24 cellular contexts compared by ENCODE assay signal in genomic region chr9:12863624-12864023, GRCh38.
"Had no signal": no experiment of that assay in that cellular context is flagged by ENCODE, and none has a peak within 500 bp of the region (broad histone marks: within the 10 kb centered on the region; RNA-seq: fewer than 3 reads in every experiment).

No MANE protein-coding gene starts in this region.

- H3K27ac ChIP-seq: coronary artery, esophagus muscularis mucosa, transverse colon, uterus had no signal

- H3K4me1 ChIP-seq: esophagus muscularis mucosa, uterus had no signal

- H3K4me3 ChIP-seq: coronary artery, esophagus muscularis mucosa, heart right ventricle, transverse colon, uterus had no signal

- H3K27me3 ChIP-seq: esophagus muscularis mucosa, heart right ventricle, transverse colon, uterus had no signal

- H3K36me3 ChIP-seq: esophagus muscularis mucosa, heart right ventricle, transverse colon, uterus had no signal

- DNase-seq: activated CD4-positive, alpha-beta T cell treated with anti-CD3 and anti-CD28 coated beads, Interleukin-2, amount 50 U/mL, for 4 hours; activated CD8-positive, alpha-beta memory T cell treated with anti-CD3 and anti-CD28 coated beads for 24 hours; activated CD8-positive, alpha-beta memory T cell treated with anti-CD3 and anti-CD28 coated beads, Interleukin-2, amount 50 U/mL, for 4 hours; activated naive CD4-positive, alpha-beta T cell; activated naive CD8-positive, alpha-beta T cell treated with anti-CD3 and anti-CD28 coated beads for 36 hours; activated T-cell treated with anti-CD3 and anti-CD28 coated beads, Interleukin-2, amount 50 U/mL, for 24 hours; amniotic stem cell; heart right ventricle; islet precursor cell; left cardiac atrium; mesendoderm; naive B cell; occipital lobe; posterior cingulate gyrus; stimulated activated CD4-positive, alpha-beta T cell treated with anti-CD3 and anti-CD28 coated beads, Interleukin-2, amount 100 ng/mL, for 48 hours; stimulated activated CD8-positive, alpha-beta memory T cell treated with anti-CD3 and anti-CD28 coated beads, Interleukin-4, amount 100 ng/mL, for 48 hours; stimulated activated naive B cell treated with anti-CD40 and anti-IgM and Interleukin-4, amounts not matched to agents 10 μg/mL and 1 μg/mL and 100 μg/mL, for 72 hours; transverse colon; uterus had no signal

- ATAC-seq: activated T-helper 17 cell treated with anti-CD3 and anti-CD28 coated beads, Interleukin-2, amount 50 U/mL, for 72 hours; heart right ventricle; sciatic nerve; stimulated activated naive B cell treated with anti-CD40 and anti-IgM and Interleukin-4, amounts not matched to agents 10 μg/mL and 1 μg/mL and 100 μg/mL, for 72 hours had no signal

- FAIRE-seq: bronchial epithelial cell had no signal

- H3K9me3 ChIP-seq: esophagus muscularis mucosa, transverse colon, uterus had no signal
